ENCODE assay signal across 20 cellular contexts in the genomic region with DNA sequence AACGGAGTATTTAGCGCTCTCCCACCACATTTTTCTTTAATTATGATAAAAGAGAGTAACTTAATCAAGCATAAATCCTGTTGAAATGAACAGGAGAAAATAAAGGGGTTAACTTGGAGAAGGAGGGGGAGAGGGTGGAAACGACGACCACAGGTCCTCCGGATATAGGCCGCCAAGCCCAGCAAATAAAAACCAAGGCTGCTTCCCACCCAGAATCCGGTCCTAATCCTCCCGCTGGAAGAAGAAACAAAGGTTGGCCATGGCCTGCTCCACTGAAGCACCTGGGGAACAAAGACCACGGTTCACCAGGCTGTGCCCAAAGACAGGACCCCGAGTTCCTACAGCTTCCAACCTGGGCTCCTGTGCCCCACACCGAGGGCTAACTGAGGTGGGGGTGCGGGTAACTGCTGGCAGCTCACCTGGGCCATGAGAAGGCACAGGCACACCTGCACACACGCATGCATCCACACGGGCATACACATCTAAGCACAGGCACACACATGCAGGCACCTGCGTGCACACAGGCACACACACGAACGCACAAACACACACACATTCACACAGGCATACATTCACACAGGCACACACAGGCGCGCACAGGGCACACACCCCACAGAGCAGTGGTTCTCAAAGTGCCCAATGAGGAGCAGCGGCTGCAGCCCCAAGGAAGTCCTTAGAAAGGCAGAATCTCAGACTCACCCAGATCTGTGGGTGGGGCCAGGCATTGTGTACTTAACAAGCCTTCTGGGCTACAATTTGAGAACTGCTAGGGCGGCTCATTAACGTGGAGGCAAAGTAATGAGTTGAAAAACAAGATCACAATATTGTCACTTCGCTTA.
DNase-seq lines count a peak whose midpoint lies in the region; ATAC-seq and TF ChIP-seq lines count a peak whose summit lies in the region.
"Had no signal": no experiment of that assay in that cellular context is flagged by ENCODE, and none has a peak within 500 bp of the region (broad histone marks: within the 10 kb centered on the region; RNA-seq: fewer than 3 reads in every experiment).

No MANE protein-coding gene starts in this region.

- peak overlapping the region; percentile 55 for H3K4me3 Mint-ChIP-seq in type B pancreatic cell
- H3K4me3 Mint-ChIP-seq: activated CD4-positive, alpha-beta T cell treated with anti-CD3 and anti-CD28 coated beads, Interleukin-2, amount 10 ng/mL, durations not matched to agents 7 days and 5 days; CD8-positive, alpha-beta T cell had no signal

- no peaks in the 10 kb centered on the region for H3K27me3 ChIP-seq in ectodermal cell (ENCODE audit: control insufficient read depth, insufficient read depth, low read length, poor library complexity, severe bottlenecking)
- no peaks in the 10 kb centered on the region for H3K27me3 ChIP-seq in muscle layer of duodenum (ENCODE audit: low read depth, low read length)
- H3K27me3 ChIP-seq: SJSA1, upper lobe of left lung had no signal

- 56 to 59% methylated on average over 22 of the region's 23 CpGs for WGBS in ectodermal cell, 2 experiments

- TF ChIP-seq CTCF in type B pancreatic cell (conservative IDR thresholded peaks at IDR 0.05): no peak

- H3K9me3 Mint-ChIP-seq in type B pancreatic cell: peaks cover 4% of the 10 kb centered on the region
- H3K9me3 Mint-ChIP-seq: activated CD4-positive, alpha-beta T cell treated with anti-CD3 and anti-CD28 coated beads, Interleukin-2, amount 10 ng/mL, durations not matched to agents 7 days and 5 days; activated naive CD4-positive, alpha-beta T cell treated with anti-CD3 and anti-CD28 coated beads, Interleukin-2, amount 50 U/mL, for 72 hours; CD8-positive, alpha-beta T cell had no signal

- ATAC-seq in HG03442 (IDR thresholded peaks at IDR 0.05; ENCODE audit: unreplicated experiment) (no peak), GM21717 (IDR thresholded peaks at IDR 0.05; ENCODE audit: unreplicated experiment) (no peak)
- ATAC-seq: A549; activated naive CD4-positive, alpha-beta T cell treated with anti-CD3 and anti-CD28 coated beads, Interleukin-2, amount 50 U/mL, for 72 hours; CD8-positive, alpha-beta T cell had no signal

- H3K9me3 ChIP-seq in ectodermal cell (ENCODE audit: control insufficient read depth, low read length): no peaks in the 10 kb centered on the region
- H3K9me3 ChIP-seq in muscle layer of duodenum (ENCODE audit: control insufficient read depth in 1 of 2, low read length in 2 of 2): no peaks in the 10 kb centered on the region
- H3K9me3 ChIP-seq: A549, SJSA1, upper lobe of left lung had no signal

- H3K4me3 ChIP-seq in ectodermal cell (ENCODE audit: insufficient read depth, low read depth, low read length) (no peak overlapping the region), muscle layer of duodenum (ENCODE audit: low read depth in 1 of 2, low read length in 2 of 2) (no peak overlapping the region)
- H3K4me3 ChIP-seq: A549, lung, SJSA1, upper lobe of left lung had no signal

- H3K27ac ChIP-seq in ectodermal cell (ENCODE audit: insufficient read depth, low read depth, low read length, poor library complexity, severe bottlenecking): peak overlapping the region; percentile 59
- H3K27ac ChIP-seq in muscle layer of duodenum (ENCODE audit: low read length): peak overlapping the region; percentile 36
- H3K27ac ChIP-seq: A549, SJSA1, upper lobe of left lung had no signal

- H3K4me1 ChIP-seq in ectodermal cell (ENCODE audit: control insufficient read depth, insufficient read depth, low read length) (peaks cover 42% of the 10 kb centered on the region), muscle layer of duodenum (ENCODE audit: control insufficient read depth in 1 of 2, insufficient read depth in 2 of 2, low read length in 2 of 2) (peaks cover 0 to 34% of the 10 kb centered on the region in 2 donors)
- H3K4me1 ChIP-seq: A549, SJSA1, upper lobe of left lung had no signal

- H3K4me1 Mint-ChIP-seq in type B pancreatic cell (ENCODE audit: unreplicated experiment): peaks cover 47% of the 10 kb centered on the region
- H3K4me1 Mint-ChIP-seq: activated CD4-positive, alpha-beta T cell treated with anti-CD3 and anti-CD28 coated beads, Interleukin-2, amount 10 ng/mL, durations not matched to agents 7 days and 5 days had no signal

- peaks cover 4% of the 10 kb centered on the region for H3K27me3 Mint-ChIP-seq in type B pancreatic cell
- H3K27me3 Mint-ChIP-seq: activated CD4-positive, alpha-beta T cell treated with anti-CD3 and anti-CD28 coated beads, Interleukin-2, amount 10 ng/mL, durations not matched to agents 7 days and 5 days had no signal

- H3K36me3 Mint-ChIP-seq in type B pancreatic cell: peaks cover 20% of the 10 kb centered on the region
- H3K36me3 Mint-ChIP-seq: activated naive CD4-positive, alpha-beta T cell treated with anti-CD3 and anti-CD28 coated beads, Interleukin-2, amount 50 U/mL, for 72 hours; CD8-positive, alpha-beta T cell had no signal

- peak overlapping the region; percentile 82 for H3K27ac Mint-ChIP-seq in type B pancreatic cell
- H3K27ac Mint-ChIP-seq: activated CD4-positive, alpha-beta T cell treated with anti-CD3 and anti-CD28 coated beads, Interleukin-2, amount 10 ng/mL, durations not matched to agents 7 days and 5 days; CD8-positive, alpha-beta T cell had no signal

- H3K36me3 ChIP-seq in ectodermal cell (ENCODE audit: control insufficient read depth, insufficient read depth, low read length): peaks cover 6% of the 10 kb centered on the region
- H3K36me3 ChIP-seq in muscle layer of duodenum (ENCODE audit: control insufficient read depth in 1 of 2, insufficient read depth in 2 of 2, low read length in 2 of 2): no peaks in the 10 kb centered on the region
- H3K36me3 ChIP-seq: SJSA1, upper lobe of left lung had no signal

- DNase-seq in NCI-H748 (lab: John Stamatoyannopoulos, UW; ENCODE audit: unreplicated experiment) (peak; percentile 15), NCI-H748 treated with DMSO at 0.1 percent for 48 hours (lab: John Stamatoyannopoulos, UW) (no peak), type B pancreatic cell (ENCODE audit: extremely low spot score, unreplicated experiment) (no peak), GOT3 (lab: John Stamatoyannopoulos, UW) (no peak)
- DNase-seq: activated CD4-positive, alpha-beta T cell treated with anti-CD3 and anti-CD28 coated beads, Interleukin-2, amount 10 ng/mL, durations not matched to agents 7 days and 5 days; activated T-cell treated with anti-CD3 and anti-CD28 coated beads, Interleukin-2, amount 50 U/mL, for 1 hour; CD8-positive, alpha-beta T cell; effector memory CD4-positive, alpha-beta T cell; KBM-7; NCI-H1105; occipital lobe; upper lobe of left lung had no signal
